In the genomic region with DNA sequence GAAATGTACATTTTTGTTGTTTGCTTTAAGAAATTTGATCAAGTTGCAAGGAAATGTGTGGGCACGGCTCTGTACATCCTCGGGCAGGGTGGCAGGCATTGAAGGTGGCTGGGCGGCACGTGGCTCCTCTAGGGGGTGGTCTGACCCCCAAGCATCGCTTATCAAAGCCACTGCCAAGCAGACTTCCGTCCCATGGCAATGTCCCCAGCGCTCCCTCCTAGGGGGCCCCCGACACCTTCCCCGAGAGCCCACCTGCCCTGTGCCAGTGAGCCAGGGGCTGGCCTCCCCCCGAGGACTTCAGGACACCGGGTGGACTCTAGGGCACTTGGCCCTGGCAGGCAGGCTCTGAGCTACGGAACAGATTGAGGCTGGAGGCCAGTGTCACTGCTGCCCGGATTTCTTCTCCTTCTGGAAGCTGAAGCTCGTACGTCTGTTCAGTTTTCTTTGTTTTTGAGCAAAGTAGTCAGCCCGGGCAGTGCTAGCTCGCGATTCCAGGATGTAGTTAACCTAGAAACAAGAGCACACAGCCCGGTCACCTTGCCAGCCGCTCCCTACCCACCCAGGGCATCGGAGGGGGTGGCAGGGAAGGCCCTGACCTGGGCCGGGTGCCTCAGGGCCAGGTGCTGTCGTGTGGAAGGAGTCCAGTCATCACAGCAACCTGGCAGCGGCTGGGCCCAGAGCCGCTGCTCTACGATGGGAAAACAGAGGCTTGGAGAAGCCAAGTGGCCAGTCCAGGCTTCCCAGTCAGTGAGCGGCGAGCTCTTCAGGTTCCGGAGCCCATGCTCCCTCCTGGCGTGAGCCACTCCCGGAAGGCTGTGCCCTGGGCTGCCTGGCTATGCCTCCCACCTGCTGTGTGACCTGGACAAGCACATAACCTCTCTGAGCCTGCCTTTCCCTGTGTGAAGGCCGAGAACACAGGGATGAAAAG, we compare ENCODE assay signal across 14 cellular contexts.
"Had no signal": no experiment of that assay in that cellular context is flagged by ENCODE, and none has a peak within 500 bp of the region (broad histone marks: within the 10 kb centered on the region; RNA-seq: fewer than 3 reads in every experiment).

No MANE protein-coding gene starts in this region.

- ATAC-seq: activated naive CD4-positive, alpha-beta T cell treated with anti-CD3 and anti-CD28 coated beads, Interleukin-2, amount 50 U/mL, for 72 hours; activated T-cell treated with anti-CD3 and anti-CD28 coated beads, Interleukin-2, amount 50 U/mL, for 4 hours; mucosa of descending colon; naive thymus-derived CD8-positive, alpha-beta T cell had no signal

- H3K36me3 ChIP-seq: colonic mucosa had no signal

- H3K27me3 ChIP-seq: colonic mucosa, suprapubic skin had no signal

- H3K4me1 ChIP-seq: colonic mucosa, suprapubic skin had no signal

- H3K9me3 ChIP-seq: colonic mucosa, mucosa of descending colon, suprapubic skin had no signal

- H3K27ac ChIP-seq: colonic mucosa, suprapubic skin had no signal

- DNase-seq: activated CD4-positive, alpha-beta T cell treated with anti-CD3 and anti-CD28 coated beads, Interleukin-2, amount 50 U/mL, for 4 hours; activated CD4-positive, CD25-positive, alpha-beta regulatory T cell treated with anti-CD3 and anti-CD28 coated beads, Interleukin-2, amount 50 U/mL, for 72 hours; activated T-cell treated with anti-CD3 and anti-CD28 coated beads, Interleukin-2, amount 50 U/mL, for 4 hours; colonic mucosa; effector CD8-positive, alpha-beta T cell; kidney glomerular epithelial cell; mucosa of descending colon; naive thymus-derived CD8-positive, alpha-beta T cell; stimulated activated CD4-positive, alpha-beta T cell treated with anti-CD3 and anti-CD28 coated beads, Interleukin-12 subunit alpha, Interleukin-12 subunit beta, amount 100 ng/mL, for 4 hours; stimulated activated naive CD4-positive, alpha-beta T cell treated with Interleukin-2 at 50 U/mL for 16 hours; SW 1271 had no signal

- H3K4me3 ChIP-seq: colonic mucosa, lung, mucosa of descending colon, suprapubic skin had no signal
